In the genomic region with DNA sequence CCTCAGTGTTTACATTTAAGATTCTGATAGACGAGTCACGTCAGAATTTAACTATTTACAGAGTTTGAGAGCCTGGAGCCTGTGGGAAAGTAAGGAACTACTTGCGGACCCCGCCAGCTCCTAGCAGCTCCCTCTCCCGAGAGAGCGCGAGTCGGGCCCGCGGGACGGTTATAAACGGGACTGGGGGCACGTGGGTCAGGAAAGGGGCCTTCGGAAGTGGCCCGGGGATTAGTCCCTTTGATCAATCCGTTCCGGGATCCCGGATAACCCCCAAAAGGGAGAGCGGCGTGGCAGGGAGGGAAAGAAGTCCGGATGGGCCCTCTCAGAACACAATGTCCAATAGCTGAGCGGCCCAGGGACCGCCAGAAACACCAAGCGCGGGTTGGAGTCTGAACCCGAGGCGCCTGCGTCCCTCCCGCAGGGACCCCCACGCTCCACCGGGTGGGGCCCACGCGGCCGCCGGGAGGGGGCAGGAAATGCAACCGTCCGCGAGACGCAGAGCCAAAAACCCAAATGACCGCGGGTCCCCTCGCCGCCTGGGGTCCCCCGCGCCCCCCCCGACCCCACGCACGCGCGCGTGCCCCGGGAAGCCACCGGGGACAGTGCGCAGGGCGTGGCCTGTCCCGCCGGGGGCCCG, we compare ENCODE assay signal across 9 cellular contexts. TPM values are rescaled to one million over a fixed set of nuclear protein-coding genes. Genes with fewer than 3 reads are reported as not detected.
A peak's percentile ranks its signal among the peaks of the same experiment; 100 is the strongest.
DNase-seq lines count a peak whose midpoint lies in the region; ATAC-seq and TF ChIP-seq lines count a peak whose summit lies in the region.
"Had no signal": no experiment of that assay in that cellular context is flagged by ENCODE, and none has a peak within 500 bp of the region (broad histone marks: within the 10 kb centered on the region; RNA-seq: fewer than 3 reads in every experiment).

No MANE protein-coding gene starts in this region.

- TF ChIP-seq CTCF in astrocyte of the cerebellum (IDR thresholded peaks at IDR 0.05; ENCODE audit: low read depth, low read length, missing control alignments) = no peak

- peaks cover 3% of the 10 kb centered on the region for H3K27me3 ChIP-seq in right cardiac atrium (ENCODE audit: control insufficient read depth, insufficient read depth)

- H3K27ac ChIP-seq in right cardiac atrium (ENCODE audit: low read length) = no peak overlapping the region

- peaks cover 6% of the 10 kb centered on the region for H3K4me1 ChIP-seq in right cardiac atrium (ENCODE audit: control insufficient read depth, insufficient read depth, low read length)

- H3K27me3 Mint-ChIP-seq in naive B cell = peaks cover 60 to 72% (median 63%) of the 10 kb centered on the region in 3 donors

- peak overlapping the region; percentile 34 to 82 (median 70) for H3K4me3 Mint-ChIP-seq in naive B cell

- WGBS in right cardiac atrium = 9% methylated on average over 58 of the region's 58 CpGs

- intact Hi-C loops in right cardiac atrium (cut with DNase I) (no loop called here), Right ventricle myocardium inferior (cut with DNase I) (no loop called here)

- peaks cover 9 to 21% (median 16%) of the 10 kb centered on the region in 7 donors for H3K9me3 Mint-ChIP-seq in naive B cell

- in situ Hi-C loops in astrocyte of the cerebellum (cut with HindIII; ENCODE audit: low sequenced_read_pairs) = no loop called here

- peaks cover 18 to 21% (median 19%) of the 10 kb centered on the region in 3 donors for H3K4me1 Mint-ChIP-seq in naive B cell

- H3K4me3 ChIP-seq in right cardiac atrium (ENCODE audit: low read length) (peak overlapping the region; percentile 49), astrocyte of the cerebellum (ENCODE audit: low read depth, low read length) (peak overlapping the region; percentile 71)

- ATAC-seq in right cardiac atrium (no peak), Right ventricle myocardium inferior (no peak), naive B cell (ENCODE audit: low read depth in 2 of 2) (no peak)

- peak overlapping the region in 4 of 6 donors; percentile 23 to 84 (median 69) for H3K27ac Mint-ChIP-seq in naive B cell

- DNase-seq in right cardiac atrium = no peak
- DNase-seq in Right ventricle myocardium inferior (ENCODE audit: missing footprints) = no peak
- no peak for DNase-seq in astrocyte of the cerebellum (ENCODE audit: low read depth)
- DNase-seq in naive B cell = no peak
- DNase-seq in pons (ENCODE audit: low spot score) = no peak
- DNase-seq in mucosa of gallbladder (ENCODE audit: low spot score) = no peak
- DNase-seq in HT-29 (ENCODE audit: low spot score) = no peak
- DNase-seq in SIG-M5 treated with dmso at 0.1 percent for 504 hours (lab: John Stamatoyannopoulos, UW; ENCODE audit: unreplicated experiment) = no peak
- DNase-seq: activated gamma-delta T cell had no signal

- peaks cover 6 to 29% of the 10 kb centered on the region in 2 donors for H3K36me3 Mint-ChIP-seq in naive B cell

- no peaks in the 10 kb centered on the region for H3K9me3 ChIP-seq in right cardiac atrium (ENCODE audit: control insufficient read depth, low read length)

RNA-seq across cellular contexts. Expression of a gene that starts 3.6 kb away (rescaled TPM):
- not detected for total RNA-seq in right cardiac atrium
- polyA plus RNA-seq in right cardiac atrium = not detected
- total RNA-seq in Right ventricle myocardium inferior = not detected
- polyA plus RNA-seq in naive B cell (ENCODE audit: low read depth in 6 of 6) = not detected
- total RNA-seq in mucosa of gallbladder = 0.03 TPM
- not detected in 2 replicates for total RNA-seq in HT-29 (2014; rRNA removed; shearing (Covaris generic))

RNA-seq across cellular contexts. Expression of a gene that starts 13.6 kb away (rescaled TPM):
- total RNA-seq in right cardiac atrium = not detected
- not detected for polyA plus RNA-seq in right cardiac atrium
- total RNA-seq in Right ventricle myocardium inferior = not detected
- not detected for polyA plus RNA-seq in naive B cell (ENCODE audit: low read depth in 6 of 6)
- 0.23 TPM for total RNA-seq in mucosa of gallbladder
- total RNA-seq in HT-29 (2014; rRNA removed; shearing (Covaris generic)) = 0.16 and 0.23 TPM in 2 replicates
